In genomic region chr5:96661101-96661840, GRCh38 we compare ENCODE assay signal across 8 cellular contexts. TPM values are rescaled to one million over a fixed set of nuclear protein-coding genes. Genes with fewer than 3 reads are reported as not detected.
A peak's percentile ranks its signal among the peaks of the same experiment; 100 is the strongest.
DNase-seq lines count a peak whose midpoint lies in the region.

No MANE protein-coding gene starts in this region.

- H3K9me3 ChIP-seq in trophoblast cell (ENCODE audit: insufficient read depth, low read depth, low read length) = no peaks in the 10 kb centered on the region

- H3K23ac ChIP-seq in trophoblast cell (ENCODE audit: low read length) = no peak overlapping the region

- H3K27ac ChIP-seq in trophoblast cell (ENCODE audit: low read depth, low read length) = peak overlapping the region; percentile 86

- peak overlapping the region; percentile 57 for H3K4me2 ChIP-seq in trophoblast cell (ENCODE audit: low read length)

- peaks cover 7% of the 10 kb centered on the region for H3K79me2 ChIP-seq in trophoblast cell (ENCODE audit: control insufficient read depth, insufficient read depth, low read length, poor library complexity)

- no peak overlapping the region for H3K4ac ChIP-seq in trophoblast cell (ENCODE audit: low read depth, low read length)

- peak overlapping the region; percentile 39 for H3K14ac ChIP-seq in trophoblast cell (ENCODE audit: low read length)

- H4K8ac ChIP-seq in trophoblast cell (ENCODE audit: low read depth, low read length) = peak overlapping the region; percentile 77

- in situ Hi-C loops in G401 (cut with HindIII; ENCODE audit: low sequenced_read_pairs) = no loop called here

- H3K9ac ChIP-seq in trophoblast cell (ENCODE audit: low read length) = peak overlapping the region; percentile 63

- H3K79me1 ChIP-seq in trophoblast cell (ENCODE audit: low read length) = peaks cover 21% of the 10 kb centered on the region

- H2AFZ ChIP-seq in trophoblast cell (ENCODE audit: insufficient read depth, low read length, poor library complexity) = peak overlapping the region; percentile 52

- no peaks in the 10 kb centered on the region for H3K36me3 ChIP-seq in trophoblast cell (ENCODE audit: control insufficient read depth in 1 of 2, insufficient read depth in 2 of 2, low read length in 2 of 2)

- peak overlapping the region; percentile 76 for H2BK12ac ChIP-seq in trophoblast cell (ENCODE audit: low read length)

- H2AK5ac ChIP-seq in trophoblast cell (ENCODE audit: low read length) = no peak overlapping the region

- DNase-seq in G401 (ENCODE audit: low spot score) (peak; percentile 47), HCEC 1CT (peak; percentile 50), NCI-H774 (lab: John Stamatoyannopoulos, UW) (peak; percentile 20), globus pallidus (ENCODE audit: low spot score) (peak; percentile 59), trophoblast cell (peak in 1 of 2 donors; percentile 48), NCI-H2081 treated with DMSO at 0.1 percent for 48 hours (lab: John Stamatoyannopoulos, UW) (no peak), NCI-H2107 (lab: John Stamatoyannopoulos, UW) (no peak)
- DNase-seq in activated effector memory CD4-positive, alpha-beta T cell treated with anti-CD3 and anti-CD28 coated beads, Interleukin-2, amount 50 U/mL, for 16 hours = peak; percentile 73

- H4K91ac ChIP-seq in trophoblast cell (ENCODE audit: low read depth, low read length) = peak overlapping the region; percentile 45

- H3K18ac ChIP-seq in trophoblast cell (ENCODE audit: low read length) = no peak overlapping the region

- H2BK5ac ChIP-seq in trophoblast cell (ENCODE audit: low read depth, low read length, poor library complexity) = peak overlapping the region; percentile 88

- peaks cover 9 to 16% of the 10 kb centered on the region in 2 experiments for H3K4me1 ChIP-seq in trophoblast cell (ENCODE audit: control insufficient read depth in 1 of 2, insufficient read depth in 2 of 2, low read length in 2 of 2)

- peak overlapping the region; percentile 46 for H4K12ac ChIP-seq in trophoblast cell (ENCODE audit: low read depth, low read length)

- no peaks in the 10 kb centered on the region for H3K27me3 ChIP-seq in trophoblast cell (ENCODE audit: insufficient read depth, low read length)

- WGBS in trophoblast cell (ENCODE audit: extremely low coverage, insufficient coverage, insufficient read length) = no CpG with 5 or more reads among the region's 20 CpGs

- peak overlapping the region; percentile 75 for H3K4me3 ChIP-seq in trophoblast cell (ENCODE audit: low read depth, low read length)

- peak overlapping the region; percentile 55 for H2BK120ac ChIP-seq in trophoblast cell (ENCODE audit: insufficient read depth, low read length, poor library complexity)

RNA-seq across cellular contexts. Expression of gene CAST, which starts 0.9 kb away (rescaled TPM):
- total RNA-seq in G401 (2014; rRNA removed; shearing (Covaris generic)) = 52.0 and 59.1 TPM in 2 replicates
- polyA plus RNA-seq in trophoblast cell (2013) = 174 and 186 TPM in 2 replicates

Comparison
In these comparisons a context has a peak if more than half of its experiments do, and no peak if none do; other contexts are left out.
1. DNase-seq: peak in G401 (single experiment), HCEC 1CT (single experiment), NCI-H774 (single experiment), activated effector memory CD4-positive, alpha-beta T cell treated with anti-CD3 and anti-CD28 coated beads, Interleukin-2, amount 50 U/mL, for 16 hours (single experiment) and globus pallidus (single experiment); none in NCI-H2081 treated with DMSO at 0.1 percent for 48 hours (single experiment) and NCI-H2107 (single experiment).